11 cellular contexts compared by ENCODE assay signal in genomic region chr21:32994305-32994704, GRCh38. TPM values are rescaled to one million over a fixed set of nuclear protein-coding genes. Genes with fewer than 3 reads are reported as not detected.
DNase-seq lines count a peak whose midpoint lies in the region; ATAC-seq and TF ChIP-seq lines count a peak whose summit lies in the region.
"Had no signal": no experiment of that assay in that cellular context is flagged by ENCODE, and none has a peak within 500 bp of the region (broad histone marks: within the 10 kb centered on the region; RNA-seq: fewer than 3 reads in every experiment).

No MANE protein-coding gene starts in this region.

- H3K27me3 Mint-ChIP-seq in activated T-cell treated with anti-CD3 and anti-CD28 coated beads, Interleukin-2, amount 50 U/mL, for 24 hours, result peaks cover 29% of the 10 kb centered on the region

- intact Hi-C loops in aorta (cut with DNase I), result no loop called here

- no peaks in the 10 kb centered on the region for H3K4me1 ChIP-seq in aorta (ENCODE audit: control insufficient read depth in 1 of 2, insufficient read depth in 2 of 2, low read length in 2 of 2)
- H3K4me1 ChIP-seq: BLaER1 had no signal

- 36 to 42% methylated on average over 3 of the region's 3 CpGs for WGBS in aorta, 2 donors

- DNase-seq in NCI-H82 (lab: John Stamatoyannopoulos, UW) (peak; percentile 42), NCI-H82 treated with DMSO at 0.1 percent for 48 hours (lab: John Stamatoyannopoulos, UW; ENCODE audit: unreplicated experiment) (no peak), NCI-H2171 (lab: John Stamatoyannopoulos, UW) (peak; percentile 3), cerebellar cortex (ENCODE audit: low spot score) (peak; percentile 2), retinal pigment epithelial cell (ENCODE audit: low read depth) (no peak), aorta (no peak), T-helper 2 cell (no peak)
- no peak for DNase-seq in activated T-cell treated with anti-CD3 and anti-CD28 coated beads, Interleukin-2, amount 50 U/mL, for 24 hours

- no peaks in the 10 kb centered on the region for H3K36me3 ChIP-seq in aorta (ENCODE audit: control insufficient read depth in 1 of 2, insufficient read depth in 2 of 2, low read length in 1 of 2)
- H3K36me3 ChIP-seq: BLaER1 had no signal

- H3K9me3 ChIP-seq in aorta (ENCODE audit: control insufficient read depth, low read length), result peaks cover 2% of the 10 kb centered on the region

- H3K27ac Mint-ChIP-seq in activated T-cell treated with anti-CD3 and anti-CD28 coated beads, Interleukin-2, amount 50 U/mL, for 24 hours, result no peak overlapping the region
- H3K27ac Mint-ChIP-seq: stimulated activated naive CD8-positive, alpha-beta T cell treated with anti-CD3 and anti-CD28 coated beads, Interleukin-15, Interleukin-2, amounts not matched to agents 100 ng/mL and 50 ng/mL, for 24 hours had no signal

- H3K4me1 Mint-ChIP-seq in activated T-cell treated with anti-CD3 and anti-CD28 coated beads, Interleukin-2, amount 50 U/mL, for 24 hours (ENCODE audit: low read depth), result no peaks in the 10 kb centered on the region

- H3K36me3 Mint-ChIP-seq in activated T-cell treated with anti-CD3 and anti-CD28 coated beads, Interleukin-2, amount 50 U/mL, for 24 hours (ENCODE audit: low read depth), result no peaks in the 10 kb centered on the region

- H3K4me3 ChIP-seq in retinal pigment epithelial cell (ENCODE audit: low read length) (no peak overlapping the region), aorta (ENCODE audit: low read length in 2 of 2) (no peak overlapping the region)
- H3K4me3 ChIP-seq: BLaER1 had no signal

- no peak overlapping the region for H3K4me3 Mint-ChIP-seq in activated T-cell treated with anti-CD3 and anti-CD28 coated beads, Interleukin-2, amount 50 U/mL, for 24 hours
- H3K4me3 Mint-ChIP-seq: stimulated activated naive CD8-positive, alpha-beta T cell treated with anti-CD3 and anti-CD28 coated beads, Interleukin-15, Interleukin-2, amounts not matched to agents 100 ng/mL and 50 ng/mL, for 24 hours had no signal

- peak; percentile 57 for TF ChIP-seq CTCF in retinal pigment epithelial cell (conservative IDR thresholded peaks at IDR 0.05; ENCODE audit: low read depth, low read length)

- H3K27me3 ChIP-seq in aorta (ENCODE audit: control insufficient read depth in 1 of 2, insufficient read depth in 2 of 2, low read length in 1 of 2), result no peaks in the 10 kb centered on the region
- H3K27me3 ChIP-seq: BLaER1 had no signal

- no peak overlapping the region for H3K27ac ChIP-seq in aorta (ENCODE audit: low read depth in 1 of 2, low read length in 2 of 2)
- H3K27ac ChIP-seq: BLaER1 had no signal

- H3K9me3 Mint-ChIP-seq in activated T-cell treated with anti-CD3 and anti-CD28 coated beads, Interleukin-2, amount 50 U/mL, for 24 hours, result no peaks in the 10 kb centered on the region
- H3K9me3 Mint-ChIP-seq: stimulated activated naive CD8-positive, alpha-beta T cell treated with anti-CD3 and anti-CD28 coated beads, Interleukin-15, Interleukin-2, amounts not matched to agents 100 ng/mL and 50 ng/mL, for 24 hours had no signal

- ATAC-seq in aorta (ENCODE audit: low FRiP score), result no peak

RNA-seq across cellular contexts. Expression of gene OLIG2, which starts 31.4 kb away (rescaled TPM):
- total RNA-seq in aorta, result not detected
- polyA plus RNA-seq in aorta, result not detected
- total RNA-seq: mesenteric fat pad had no signal

Comparison
In these comparisons a context has a peak if more than half of its experiments do, and no peak if none do; other contexts are left out.
1. DNase-seq: peak in NCI-H82 (single experiment), NCI-H2171 (single experiment) and cerebellar cortex (single experiment); none in NCI-H82 treated with DMSO at 0.1 percent for 48 hours (single experiment), retinal pigment epithelial cell (single experiment), aorta (0 of 2), activated T-cell treated with anti-CD3 and anti-CD28 coated beads, Interleukin-2, amount 50 U/mL, for 24 hours (single experiment) and T-helper 2 cell (0 of 5).